10 cellular contexts compared by ENCODE assay signal in genomic region chr1:205920159-205920558, GRCh38. TPM values are rescaled to one million over a fixed set of nuclear protein-coding genes. Genes with fewer than 3 reads are reported as not detected.
DNase-seq lines count a peak whose midpoint lies in the region; ATAC-seq, FAIRE-seq and TF ChIP-seq lines count a peak whose summit lies in the region.
"Had no signal": no experiment of that assay in that cellular context is flagged by ENCODE, and none has a peak within 500 bp of the region (broad histone marks: within the 10 kb centered on the region; RNA-seq: fewer than 3 reads in every experiment).

No MANE protein-coding gene starts in this region.

- no peak for TF ChIP-seq CTCF in choroid plexus epithelial cell (conservative IDR thresholded peaks at IDR 0.05; ENCODE audit: low read depth, low read length)
- TF ChIP-seq CTCF in transverse colon (IDR thresholded peaks at IDR 0.05), result no peak
- no peak for TF ChIP-seq CTCF in CD4-positive, alpha-beta T cell (IDR thresholded peaks at IDR 0.05)

- H3K4me3 ChIP-seq in choroid plexus epithelial cell (ENCODE audit: low read depth, low read length) (no peak overlapping the region), transverse colon (no peak overlapping the region)
- H3K4me3 ChIP-seq: uterus had no signal

- FAIRE-seq in HTR-8/SVneo (lab: Jason Lieb, UNC), result no peak

- DNase-seq in activated effector memory CD4-positive, alpha-beta T cell treated with anti-CD3 and anti-CD28 coated beads, Interleukin-2, amount 50 U/mL, for 16 hours, result peak; percentile 2
- DNase-seq in activated effector memory CD4-positive, alpha-beta T cell treated with Interleukin-2 at 50 U/mL for 16 hours, result no peak
- DNase-seq in choroid plexus epithelial cell (ENCODE audit: low read depth), result peak; percentile 39
- DNase-seq in medulla oblongata (ENCODE audit: extremely low spot score), result peak; percentile 77
- DNase-seq in HTR-8/SVneo (ENCODE audit: insufficient read length, low spot score), result no peak
- DNase-seq in transverse colon, result no peak
- DNase-seq in CD4-positive, alpha-beta T cell, result no peak
- DNase-seq: foreskin fibroblast, uterus had no signal

- H3K4me1 ChIP-seq in transverse colon, result no peaks in the 10 kb centered on the region
- H3K4me1 ChIP-seq: uterus had no signal

- no peaks in the 10 kb centered on the region for H3K4me1 Mint-ChIP-seq in CD4-positive, alpha-beta T cell (ENCODE audit: low read depth)

- no peak overlapping the region for H3K27ac Mint-ChIP-seq in CD4-positive, alpha-beta T cell

- no peak for ATAC-seq in CD4-positive, alpha-beta T cell (ENCODE audit: poor library complexity)
- no peak for ATAC-seq in GM19463 (IDR thresholded peaks at IDR 0.05; ENCODE audit: unreplicated experiment)

- H3K27me3 ChIP-seq in transverse colon, result no peaks in the 10 kb centered on the region
- no peaks in the 10 kb centered on the region for H3K27me3 ChIP-seq in CD4-positive, alpha-beta T cell (ENCODE audit: control insufficient read depth, insufficient read depth, low read length)
- H3K27me3 ChIP-seq: uterus had no signal

- H3K27ac ChIP-seq in transverse colon, result no peak overlapping the region
- no peak overlapping the region for H3K27ac ChIP-seq in CD4-positive, alpha-beta T cell (ENCODE audit: low read depth, low read length)
- H3K27ac ChIP-seq: uterus had no signal

- in situ Hi-C loops in transverse colon (cut with MboI; ENCODE audit: low pct_ligation_motif_present in 1 of 4, low pct_unique_long_range_greater_than_20kb in 1 of 4, low sequenced_read_pairs in 3 of 4), result loop anchor here in 1 of 4 donors (25.0 kb wide), 1 partner anchor 133 kb away; the partner anchor contains the start of gene RAB29

- H3K9me3 ChIP-seq in transverse colon, result no peaks in the 10 kb centered on the region
- no peaks in the 10 kb centered on the region for H3K9me3 ChIP-seq in CD4-positive, alpha-beta T cell (ENCODE audit: control insufficient read depth, low read length)
- H3K9me3 ChIP-seq: uterus had no signal

- H3K36me3 Mint-ChIP-seq in CD4-positive, alpha-beta T cell (ENCODE audit: low read depth), result no peaks in the 10 kb centered on the region

- no peaks in the 10 kb centered on the region for H3K9me3 Mint-ChIP-seq in CD4-positive, alpha-beta T cell

- intact Hi-C loops in transverse colon (cut with DNase I; ENCODE audit: low total_unique reads), result no loop called here
- intact Hi-C loops in CD4-positive, alpha-beta T cell (cut with DNase I, micrococcal nuclease), result no loop called here

- no peaks in the 10 kb centered on the region for H3K36me3 ChIP-seq in transverse colon
- H3K36me3 ChIP-seq: uterus had no signal

- no peak for TF ChIP-seq EP300 in transverse colon (IDR thresholded peaks at IDR 0.05; ENCODE audit: low read depth)

- no peak for TF ChIP-seq POLR2A in transverse colon (IDR thresholded peaks at IDR 0.05)

- CTCF ChIA-PET in CD4-positive, alpha-beta T cell (lab: Charles Lee), result no interaction called here

- POLR2A ChIA-PET in CD4-positive, alpha-beta T cell (lab: Charles Lee), result no interaction called here

- 62 to 64% methylated on average over 4 to 7 of the region's 7 CpGs for WGBS in transverse colon (ENCODE audit: low coverage in 1 of 2), 2 donors

- no peaks in the 10 kb centered on the region for H3K27me3 Mint-ChIP-seq in CD4-positive, alpha-beta T cell

- H3K4me3 Mint-ChIP-seq in CD4-positive, alpha-beta T cell, result no peak overlapping the region

RNA-seq across cellular contexts. Expression of gene SLC26A9, which starts 23.1 kb away (rescaled TPM):
- total RNA-seq in transverse colon, result not detected
- total RNA-seq in CD4-positive, alpha-beta T cell, result not detected
- total RNA-seq: uterus had no signal

Comparison
In these comparisons a context has a peak if more than half of its experiments do, and no peak if none do; other contexts are left out.
1. DNase-seq: peak in activated effector memory CD4-positive, alpha-beta T cell treated with anti-CD3 and anti-CD28 coated beads, Interleukin-2, amount 50 U/mL, for 16 hours (single experiment), choroid plexus epithelial cell (single experiment) and medulla oblongata (single experiment); none in activated effector memory CD4-positive, alpha-beta T cell treated with Interleukin-2 at 50 U/mL for 16 hours (single experiment), HTR-8/SVneo (single experiment), transverse colon (single experiment) and CD4-positive, alpha-beta T cell (0 of 10).